Comparison of ENCODE assay signal across 14 cellular contexts in genomic region chr10:1299041-1299726, GRCh38.
"Had no signal": no experiment of that assay in that cellular context is flagged by ENCODE, and none has a peak within 500 bp of the region (broad histone marks: within the 10 kb centered on the region; RNA-seq: fewer than 3 reads in every experiment).

No MANE protein-coding gene starts in this region.

- ATAC-seq: activated naive CD8-positive, alpha-beta T cell treated with anti-CD3 and anti-CD28 coated beads, Interleukin-2, amount 50 U/mL, for 24 hours; foreskin keratinocyte; heart left ventricle; left lobe of liver had no signal

- H3K4me3 ChIP-seq: heart left ventricle, ovary, skin epidermis, transverse colon had no signal

- H3K36me3 ChIP-seq: heart left ventricle, ovary, transverse colon had no signal

- H3K27ac ChIP-seq: foreskin keratinocyte, heart left ventricle, ovary, skin epidermis, transverse colon had no signal

- H3K4me1 ChIP-seq: foreskin keratinocyte, heart left ventricle, transverse colon had no signal

- H3K9me3 ChIP-seq: heart left ventricle, ovary, transverse colon had no signal

- H3K27me3 ChIP-seq: foreskin keratinocyte, ovary had no signal

- FAIRE-seq: astrocyte, islet of Langerhans had no signal

- DNase-seq: activated CD4-positive, CD25-positive, alpha-beta regulatory T cell treated with anti-CD3 and anti-CD28 coated beads, Interleukin-2, amount 50 U/mL, for 72 hours; activated naive CD4-positive, alpha-beta T cell treated with Interleukin-2 at 50 U/mL for 16 hours; activated naive CD8-positive, alpha-beta T cell treated with anti-CD3 and anti-CD28 coated beads, Interleukin-2, amount 50 U/mL, for 24 hours; foreskin keratinocyte; heart left ventricle; mesenchymal stem cell; nephron progenitor cell; ovary; stimulated activated CD4-positive, alpha-beta T cell treated with anti-CD3 and anti-CD28 coated beads, Interleukin-4, amount 100 ng/mL, for 4 hours; transverse colon had no signal
